Comparison of ENCODE assay signal across 13 cellular contexts in the genomic region with DNA sequence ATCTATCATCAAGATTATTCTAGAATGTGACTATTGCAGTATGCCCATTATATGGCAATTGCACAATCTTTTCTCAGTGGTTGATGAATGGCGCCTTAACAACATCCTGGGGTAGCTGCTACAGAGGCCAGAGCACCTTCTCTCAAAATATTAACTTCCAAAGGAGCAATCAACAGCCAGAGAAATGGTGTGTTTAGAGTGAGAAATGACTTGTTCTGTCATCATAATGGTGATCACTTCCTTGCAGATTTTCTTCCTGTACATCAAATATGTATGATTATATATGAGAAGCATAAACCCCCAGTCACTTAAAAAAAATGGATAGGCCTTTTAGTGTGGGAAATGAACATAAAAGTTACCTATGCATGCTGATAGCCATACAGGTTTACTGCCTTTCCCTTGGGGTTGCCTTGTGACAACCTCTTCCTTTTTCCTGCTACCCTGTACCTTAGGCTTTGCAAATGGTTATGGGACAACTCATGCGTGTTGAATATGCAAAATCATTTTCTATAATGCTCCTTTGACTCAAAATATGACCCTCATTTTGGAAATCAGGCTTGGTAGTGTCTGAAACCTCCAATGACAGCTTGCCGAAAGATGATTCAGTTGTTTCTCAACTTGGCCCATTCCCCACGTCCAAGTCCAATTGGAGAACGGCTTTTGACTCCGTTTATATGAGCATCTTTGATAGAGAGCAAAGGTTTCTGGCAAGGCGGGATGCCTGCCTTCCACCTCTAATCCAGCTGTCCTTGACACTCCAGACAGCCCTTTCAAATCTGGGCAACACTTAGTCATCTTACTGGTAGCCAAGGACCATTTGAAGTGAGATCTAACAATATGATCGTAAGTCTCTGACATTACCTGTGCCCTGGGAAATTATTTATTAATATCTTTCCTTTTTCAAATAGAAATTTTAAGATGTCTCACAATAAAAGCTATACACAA.
DNase-seq lines count a peak whose midpoint lies in the region; ATAC-seq and TF ChIP-seq lines count a peak whose summit lies in the region.
"Had no signal": no experiment of that assay in that cellular context is flagged by ENCODE, and none has a peak within 500 bp of the region (broad histone marks: within the 10 kb centered on the region; RNA-seq: fewer than 3 reads in every experiment).

No MANE protein-coding gene starts in this region.

- ATAC-seq in GM18502 (IDR thresholded peaks at IDR 0.05; ENCODE audit: poor library complexity, unreplicated experiment) (peak; percentile 91), HG02981 (IDR thresholded peaks at IDR 0.05; ENCODE audit: unreplicated experiment) (peak; percentile 91)
- ATAC-seq: naive thymus-derived CD8-positive, alpha-beta T cell; stimulated activated naive CD8-positive, alpha-beta T cell treated with anti-CD3 and anti-CD28 coated beads, Interleukin-15, amount 100 ng/mL, for 72 hours had no signal

- TF ChIP-seq CTCF in GM20000 (IDR thresholded peaks at IDR 0.05; ENCODE audit: extremely low read depth, missing control alignments), result no peak

- DNase-seq in GM20000 (ENCODE audit: low spot score), result peak; percentile 23
- DNase-seq in NCI-H526 (lab: John Stamatoyannopoulos, UW), result peak; percentile 48 to 74
- DNase-seq in KG1 (lab: John Stamatoyannopoulos, UW), result no peak
- DNase-seq in activated T-cell treated with anti-CD3 and anti-CD28 coated beads for 4 hours, result no peak
- no peak for DNase-seq in medulla oblongata (ENCODE audit: extremely low spot score)
- DNase-seq in NCI-H1930 (lab: John Stamatoyannopoulos, UW), result no peak
- DNase-seq: erythroblast; naive thymus-derived CD8-positive, alpha-beta T cell; NCI-H1694; stimulated activated naive CD8-positive, alpha-beta T cell treated with anti-CD3 and anti-CD28 coated beads, Interleukin-15, amount 100 ng/mL, for 72 hours; WERI-Rb-1 had no signal

Comparison
In these comparisons a context has a peak if more than half of its experiments do, and no peak if none do; other contexts are left out.
1. DNase-seq: peak in GM20000 (single experiment) and NCI-H526 (2 of 2); none in KG1 (single experiment), activated T-cell treated with anti-CD3 and anti-CD28 coated beads for 4 hours (single experiment), medulla oblongata (single experiment) and NCI-H1930 (0 of 2).